In genomic region chr1:951364-951763, GRCh38 we compare ENCODE assay signal across 11 cellular contexts. TPM values are rescaled to one million over a fixed set of nuclear protein-coding genes. Genes with fewer than 3 reads are reported as not detected.
DNase-seq lines count a peak whose midpoint lies in the region; ATAC-seq and TF ChIP-seq lines count a peak whose summit lies in the region.
"Had no signal": no experiment of that assay in that cellular context is flagged by ENCODE, and none has a peak within 500 bp of the region (broad histone marks: within the 10 kb centered on the region; RNA-seq: fewer than 3 reads in every experiment).

No MANE protein-coding gene starts in this region.

- peaks cover 6% of the 10 kb centered on the region for H3K4me1 Mint-ChIP-seq in activated T-helper 17 cell treated with anti-CD3 and anti-CD28 coated beads, Interleukin-2, amount 50 U/mL, for 72 hours

- peaks cover 95% of the 10 kb centered on the region for H3K36me3 Mint-ChIP-seq in activated T-helper 17 cell treated with anti-CD3 and anti-CD28 coated beads, Interleukin-2, amount 50 U/mL, for 72 hours (ENCODE audit: low read depth)

- no peak overlapping the region for H3K27ac Mint-ChIP-seq in activated T-helper 17 cell treated with anti-CD3 and anti-CD28 coated beads, Interleukin-2, amount 50 U/mL, for 72 hours
- H3K27ac Mint-ChIP-seq: CD4-positive, alpha-beta T cell had no signal

- TF ChIP-seq CTCF in AG09319 (IDR thresholded peaks at IDR 0.05; ENCODE audit: low read depth, low read length) = peak; percentile 33
- peak; percentile 36; the same call in 1 of the 2 replicates for TF ChIP-seq CTCF in WI38 (IDR thresholded peaks at IDR 0.05; ENCODE audit: low read depth, low read length)

- no peak overlapping the region for H3K4me3 ChIP-seq in WI38 (ENCODE audit: low read depth, low read length)

- H3K9me3 Mint-ChIP-seq in activated T-helper 17 cell treated with anti-CD3 and anti-CD28 coated beads, Interleukin-2, amount 50 U/mL, for 72 hours = no peaks in the 10 kb centered on the region
- H3K9me3 Mint-ChIP-seq: CD4-positive, alpha-beta T cell had no signal

- ATAC-seq in activated T-helper 17 cell treated with anti-CD3 and anti-CD28 coated beads, Interleukin-2, amount 50 U/mL, for 72 hours (replicated peaks) = no peak
- ATAC-seq in HG02973 (IDR thresholded peaks at IDR 0.05; ENCODE audit: unreplicated experiment) = no peak

- no peak overlapping the region for H3K4me3 Mint-ChIP-seq in activated T-helper 17 cell treated with anti-CD3 and anti-CD28 coated beads, Interleukin-2, amount 50 U/mL, for 72 hours
- H3K4me3 Mint-ChIP-seq: CD4-positive, alpha-beta T cell had no signal

- DNase-seq in AG09319 (ENCODE audit: extremely low read depth, low read depth) (no peak), H4 (ENCODE audit: low spot score) (peak; percentile 40), iPS-NIHi11 (ENCODE audit: low spot score) (peak; percentile 68), DMS153 treated with DMSO at 0.1 percent for 48 hours (lab: John Stamatoyannopoulos, UW; ENCODE audit: unreplicated experiment) (no peak), mucosa of gallbladder (ENCODE audit: low spot score) (no peak)
- DNase-seq: CD4-positive, alpha-beta T cell; KBM-7; NCI-H2171 treated with DMSO at 0.1 percent for 48 hours had no signal

- no peaks in the 10 kb centered on the region for H3K27me3 Mint-ChIP-seq in activated T-helper 17 cell treated with anti-CD3 and anti-CD28 coated beads, Interleukin-2, amount 50 U/mL, for 72 hours
- H3K27me3 Mint-ChIP-seq: CD4-positive, alpha-beta T cell had no signal

RNA-seq across cellular contexts. Expression of gene NOC2L, which starts 7.7 kb away (rescaled TPM):
- total RNA-seq in H4 (2014; rRNA removed; shearing (Covaris generic)) = 78.4 and 90.7 TPM in 2 replicates
- 100 to 1,000 TPM in 1 of 2 donors, 10 to 100 TPM in 1; 57.6 to 141 TPM for total RNA-seq in activated T-helper 17 cell treated with anti-CD3 and anti-CD28 coated beads, Interleukin-2, amount 50 U/mL, for 72 hours
- 54.1 TPM for total RNA-seq in mucosa of gallbladder

RNA-seq across cellular contexts. Expression of gene KLHL17, which starts 9.0 kb away (rescaled TPM):
- 1.9 and 5.7 TPM in 2 replicates for total RNA-seq in H4 (2014; rRNA removed; shearing (Covaris generic))
- total RNA-seq in activated T-helper 17 cell treated with anti-CD3 and anti-CD28 coated beads, Interleukin-2, amount 50 U/mL, for 72 hours = 10 to 100 TPM; 17.4 to 17.8 TPM
- total RNA-seq in mucosa of gallbladder = 22.5 TPM

RNA-seq across cellular contexts. Expression of gene PLEKHN1, which starts 14.9 kb away (rescaled TPM):
- 0.08 and 1.2 TPM in 2 replicates for total RNA-seq in H4 (2014; rRNA removed; shearing (Covaris generic))
- 1 to 10 TPM; 2.8 to 6.3 TPM for total RNA-seq in activated T-helper 17 cell treated with anti-CD3 and anti-CD28 coated beads, Interleukin-2, amount 50 U/mL, for 72 hours
- total RNA-seq in mucosa of gallbladder = 1.8 TPM

RNA-seq across cellular contexts. Expression of gene SAMD11, which starts 27.6 kb away (rescaled TPM):
- 39.7 and 116 TPM in 2 replicates for total RNA-seq in H4 (2014; rRNA removed; shearing (Covaris generic))
- not detected for total RNA-seq in activated T-helper 17 cell treated with anti-CD3 and anti-CD28 coated beads, Interleukin-2, amount 50 U/mL, for 72 hours
- total RNA-seq in mucosa of gallbladder = 15.0 TPM
- total RNA-seq: CD4-positive, alpha-beta T cell had no signal

RNA-seq across cellular contexts. Expression of gene PERM1, which starts 30.5 kb away (rescaled TPM):
- total RNA-seq in H4 (2014; rRNA removed; shearing (Covaris generic)) = 0.19 TPM in 1 of 2 replicates, not detected in the other
- total RNA-seq in activated T-helper 17 cell treated with anti-CD3 and anti-CD28 coated beads, Interleukin-2, amount 50 U/mL, for 72 hours = not detected
- total RNA-seq in mucosa of gallbladder = 0.35 TPM
- total RNA-seq: CD4-positive, alpha-beta T cell had no signal

Comparison
In these comparisons a context has a peak if more than half of its experiments do, and no peak if none do; other contexts are left out.
1. DNase-seq: peak in H4 (single experiment) and iPS-NIHi11 (single experiment); none in AG09319 (single experiment), DMS153 treated with DMSO at 0.1 percent for 48 hours (single experiment) and mucosa of gallbladder (single experiment).